Comparison of ENCODE assay signal across 1 cellular context in the genomic region with DNA sequence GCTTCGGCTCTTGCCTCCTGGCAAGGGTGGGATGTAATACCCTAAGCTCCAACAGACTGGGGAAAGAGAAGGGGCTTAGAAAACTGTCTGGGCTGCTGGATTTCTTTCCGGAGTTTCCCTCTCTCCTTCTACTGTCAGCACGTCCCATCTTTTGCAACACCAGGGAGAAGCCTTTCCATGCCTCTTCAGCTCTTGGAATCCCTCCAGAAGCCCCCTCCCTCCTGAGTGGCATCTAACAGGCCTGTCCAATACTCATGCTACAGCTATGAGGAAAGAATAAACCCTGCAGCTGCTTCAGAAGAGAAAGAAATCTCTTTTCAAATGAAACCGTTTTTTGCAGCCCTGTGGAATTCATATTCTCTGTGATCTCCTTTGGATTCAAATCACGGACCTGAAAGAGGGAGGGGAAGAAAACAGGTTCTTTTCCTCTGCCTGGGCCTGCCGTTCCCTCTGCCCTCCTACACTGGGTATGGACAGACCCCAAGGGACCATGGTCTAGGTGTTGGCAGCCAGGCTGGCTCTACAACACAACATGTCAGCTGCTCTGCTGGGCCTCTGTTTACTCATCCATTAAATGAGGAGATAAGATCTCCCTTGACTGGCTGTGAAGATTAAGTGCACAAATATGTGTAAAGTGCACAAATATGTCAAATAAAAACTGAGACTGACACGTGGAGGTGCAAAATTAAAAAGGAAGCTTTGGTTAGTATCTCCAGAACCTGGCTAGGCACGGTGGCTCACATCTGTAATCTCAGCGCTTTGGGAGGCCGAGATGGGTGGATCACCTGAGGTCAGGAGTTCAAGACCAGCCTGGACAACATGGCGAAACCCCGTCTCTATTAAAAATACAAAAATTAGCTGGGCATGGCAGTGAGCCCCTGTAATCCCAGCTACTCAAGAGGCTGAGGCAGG.
TF ChIP-seq lines count a peak whose summit lies in the region.

No MANE protein-coding gene starts in this region.

TF ChIP-seq in HepG2, 621 proteins besides CTCF, POLR2A, EP300 and RAD21 (continues in another document):
- TF ChIP-seq ZNF720 (CRISPR knock-in tag; IDR thresholded peaks at IDR 0.05): no peak
- peak; percentile 54; the same call in 1 of the 2 replicates for TF ChIP-seq FOSL2 (CRISPR knock-in tag; IDR thresholded peaks at IDR 0.05)
- peak; percentile 27; the same call in 1 of the 2 replicates for TF ChIP-seq BCL6 (CRISPR knock-in tag; IDR thresholded peaks at IDR 0.05)
- peak; percentile 53; the same call in 1 of the 2 replicates for TF ChIP-seq PITX1 (CRISPR knock-in tag; IDR thresholded peaks at IDR 0.05)
- TF ChIP-seq SOX13 (IDR thresholded peaks at IDR 0.05): no peak
- TF ChIP-seq SOX13 (CRISPR knock-in tag; conservative IDR thresholded peaks at IDR 0.05 in 1 of 2, IDR thresholded peaks at IDR 0.05 in 1 of 2): peak in 1 of 2 experiments; percentile 41; a peak in 1 of 4 replicates
- TF ChIP-seq ZNF75D (CRISPR knock-in tag; IDR thresholded peaks at IDR 0.05; ENCODE audit: borderline replicate concordance): no peak
- TF ChIP-seq, protein P1, sequence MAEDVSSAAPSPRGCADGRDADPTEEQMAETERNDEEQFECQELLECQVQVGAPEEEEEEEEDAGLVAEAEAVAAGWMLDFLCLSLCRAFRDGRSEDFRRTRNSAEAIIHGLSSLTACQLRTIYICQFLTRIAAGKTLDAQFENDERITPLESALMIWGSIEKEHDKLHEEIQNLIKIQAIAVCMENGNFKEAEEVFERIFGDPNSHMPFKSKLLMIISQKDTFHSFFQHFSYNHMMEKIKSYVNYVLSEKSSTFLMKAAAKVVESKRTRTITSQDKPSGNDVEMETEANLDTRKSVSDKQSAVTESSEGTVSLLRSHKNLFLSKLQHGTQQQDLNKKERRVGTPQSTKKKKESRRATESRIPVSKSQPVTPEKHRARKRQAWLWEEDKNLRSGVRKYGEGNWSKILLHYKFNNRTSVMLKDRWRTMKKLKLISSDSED (CRISPR knock-in tag; IDR thresholded peaks at IDR 0.05): no peak
- TF ChIP-seq TBX2 (CRISPR knock-in tag; IDR thresholded peaks at IDR 0.05; ENCODE audit: borderline replicate concordance): peak; percentile 58; the same call in 1 of the 2 replicates
- TF ChIP-seq, protein P2, sequence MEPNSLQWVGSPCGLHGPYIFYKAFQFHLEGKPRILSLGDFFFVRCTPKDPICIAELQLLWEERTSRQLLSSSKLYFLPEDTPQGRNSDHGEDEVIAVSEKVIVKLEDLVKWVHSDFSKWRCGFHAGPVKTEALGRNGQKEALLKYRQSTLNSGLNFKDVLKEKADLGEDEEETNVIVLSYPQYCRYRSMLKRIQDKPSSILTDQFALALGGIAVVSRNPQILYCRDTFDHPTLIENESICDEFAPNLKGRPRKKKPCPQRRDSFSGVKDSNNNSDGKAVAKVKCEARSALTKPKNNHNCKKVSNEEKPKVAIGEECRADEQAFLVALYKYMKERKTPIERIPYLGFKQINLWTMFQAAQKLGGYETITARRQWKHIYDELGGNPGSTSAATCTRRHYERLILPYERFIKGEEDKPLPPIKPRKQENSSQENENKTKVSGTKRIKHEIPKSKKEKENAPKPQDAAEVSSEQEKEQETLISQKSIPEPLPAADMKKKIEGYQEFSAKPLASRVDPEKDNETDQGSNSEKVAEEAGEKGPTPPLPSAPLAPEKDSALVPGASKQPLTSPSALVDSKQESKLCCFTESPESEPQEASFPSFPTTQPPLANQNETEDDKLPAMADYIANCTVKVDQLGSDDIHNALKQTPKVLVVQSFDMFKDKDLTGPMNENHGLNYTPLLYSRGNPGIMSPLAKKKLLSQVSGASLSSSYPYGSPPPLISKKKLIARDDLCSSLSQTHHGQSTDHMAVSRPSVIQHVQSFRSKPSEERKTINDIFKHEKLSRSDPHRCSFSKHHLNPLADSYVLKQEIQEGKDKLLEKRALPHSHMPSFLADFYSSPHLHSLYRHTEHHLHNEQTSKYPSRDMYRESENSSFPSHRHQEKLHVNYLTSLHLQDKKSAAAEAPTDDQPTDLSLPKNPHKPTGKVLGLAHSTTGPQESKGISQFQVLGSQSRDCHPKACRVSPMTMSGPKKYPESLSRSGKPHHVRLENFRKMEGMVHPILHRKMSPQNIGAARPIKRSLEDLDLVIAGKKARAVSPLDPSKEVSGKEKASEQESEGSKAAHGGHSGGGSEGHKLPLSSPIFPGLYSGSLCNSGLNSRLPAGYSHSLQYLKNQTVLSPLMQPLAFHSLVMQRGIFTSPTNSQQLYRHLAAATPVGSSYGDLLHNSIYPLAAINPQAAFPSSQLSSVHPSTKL (CRISPR knock-in tag; IDR thresholded peaks at IDR 0.05): peak; percentile 31; the same call in 1 of the 2 replicates
- TF ChIP-seq, protein P3, sequence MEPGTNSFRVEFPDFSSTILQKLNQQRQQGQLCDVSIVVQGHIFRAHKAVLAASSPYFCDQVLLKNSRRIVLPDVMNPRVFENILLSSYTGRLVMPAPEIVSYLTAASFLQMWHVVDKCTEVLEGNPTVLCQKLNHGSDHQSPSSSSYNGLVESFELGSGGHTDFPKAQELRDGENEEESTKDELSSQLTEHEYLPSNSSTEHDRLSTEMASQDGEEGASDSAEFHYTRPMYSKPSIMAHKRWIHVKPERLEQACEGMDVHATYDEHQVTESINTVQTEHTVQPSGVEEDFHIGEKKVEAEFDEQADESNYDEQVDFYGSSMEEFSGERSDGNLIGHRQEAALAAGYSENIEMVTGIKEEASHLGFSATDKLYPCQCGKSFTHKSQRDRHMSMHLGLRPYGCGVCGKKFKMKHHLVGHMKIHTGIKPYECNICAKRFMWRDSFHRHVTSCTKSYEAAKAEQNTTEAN (CRISPR knock-in tag; conservative IDR thresholded peaks at IDR 0.05): 0 out of 2 replicates have a peak, but pooled peaks have one; percentile 30
- TF ChIP-seq, protein P4, sequence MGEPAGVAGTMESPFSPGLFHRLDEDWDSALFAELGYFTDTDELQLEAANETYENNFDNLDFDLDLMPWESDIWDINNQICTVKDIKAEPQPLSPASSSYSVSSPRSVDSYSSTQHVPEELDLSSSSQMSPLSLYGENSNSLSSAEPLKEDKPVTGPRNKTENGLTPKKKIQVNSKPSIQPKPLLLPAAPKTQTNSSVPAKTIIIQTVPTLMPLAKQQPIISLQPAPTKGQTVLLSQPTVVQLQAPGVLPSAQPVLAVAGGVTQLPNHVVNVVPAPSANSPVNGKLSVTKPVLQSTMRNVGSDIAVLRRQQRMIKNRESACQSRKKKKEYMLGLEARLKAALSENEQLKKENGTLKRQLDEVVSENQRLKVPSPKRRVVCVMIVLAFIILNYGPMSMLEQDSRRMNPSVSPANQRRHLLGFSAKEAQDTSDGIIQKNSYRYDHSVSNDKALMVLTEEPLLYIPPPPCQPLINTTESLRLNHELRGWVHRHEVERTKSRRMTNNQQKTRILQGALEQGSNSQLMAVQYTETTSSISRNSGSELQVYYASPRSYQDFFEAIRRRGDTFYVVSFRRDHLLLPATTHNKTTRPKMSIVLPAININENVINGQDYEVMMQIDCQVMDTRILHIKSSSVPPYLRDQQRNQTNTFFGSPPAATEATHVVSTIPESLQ (CRISPR knock-in tag; conservative IDR thresholded peaks at IDR 0.05): no peak
- TF ChIP-seq SALL2 (CRISPR knock-in tag; IDR thresholded peaks at IDR 0.05): no peak
- TF ChIP-seq NCOA2 (CRISPR knock-in tag; IDR thresholded peaks at IDR 0.05): 0 out of 2 replicates have a peak, but pooled peaks have one; percentile 28
- TF ChIP-seq SOX6 (IDR thresholded peaks at IDR 0.05): no peak
- peak; percentile 35; the same call in 1 of the 2 replicates for TF ChIP-seq SOX6 (CRISPR knock-in tag; IDR thresholded peaks at IDR 0.05)
- no peak for TF ChIP-seq FOXA1 (IDR thresholded peaks at IDR 0.05)
- TF ChIP-seq FOXA1 (CRISPR knock-in tag; IDR thresholded peaks at IDR 0.05): peak; percentile 66; the same call in 1 of the 2 replicates
- no peak for TF ChIP-seq ZNF703 (CRISPR knock-in tag; IDR thresholded peaks at IDR 0.05; ENCODE audit: borderline replicate concordance)
- 0 out of 2 replicates have a peak, but pooled peaks have one; percentile 11 for TF ChIP-seq ZNF629 (CRISPR knock-in tag; conservative IDR thresholded peaks at IDR 0.05)
- TF ChIP-seq, protein P5, sequence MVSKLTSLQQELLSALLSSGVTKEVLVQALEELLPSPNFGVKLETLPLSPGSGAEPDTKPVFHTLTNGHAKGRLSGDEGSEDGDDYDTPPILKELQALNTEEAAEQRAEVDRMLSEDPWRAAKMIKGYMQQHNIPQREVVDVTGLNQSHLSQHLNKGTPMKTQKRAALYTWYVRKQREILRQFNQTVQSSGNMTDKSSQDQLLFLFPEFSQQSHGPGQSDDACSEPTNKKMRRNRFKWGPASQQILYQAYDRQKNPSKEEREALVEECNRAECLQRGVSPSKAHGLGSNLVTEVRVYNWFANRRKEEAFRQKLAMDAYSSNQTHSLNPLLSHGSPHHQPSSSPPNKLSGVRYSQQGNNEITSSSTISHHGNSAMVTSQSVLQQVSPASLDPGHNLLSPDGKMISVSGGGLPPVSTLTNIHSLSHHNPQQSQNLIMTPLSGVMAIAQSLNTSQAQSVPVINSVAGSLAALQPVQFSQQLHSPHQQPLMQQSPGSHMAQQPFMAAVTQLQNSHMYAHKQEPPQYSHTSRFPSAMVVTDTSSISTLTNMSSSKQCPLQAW (CRISPR knock-in tag; IDR thresholded peaks at IDR 0.05): no peak
- TF ChIP-seq ZNF562 (CRISPR knock-in tag; IDR thresholded peaks at IDR 0.05; ENCODE audit: borderline replicate concordance): no peak
- TF ChIP-seq SSRP1 (CRISPR knock-in tag; IDR thresholded peaks at IDR 0.05): no peak
- TF ChIP-seq FOXP1 (IDR thresholded peaks at IDR 0.05): no peak
- peak; percentile 37; the same call in 1 of the 2 replicates for TF ChIP-seq FOXP1 (CRISPR knock-in tag; IDR thresholded peaks at IDR 0.05)
- TF ChIP-seq ZNF44 (CRISPR knock-in tag; IDR thresholded peaks at IDR 0.05): no peak
- TF ChIP-seq, protein P6, sequence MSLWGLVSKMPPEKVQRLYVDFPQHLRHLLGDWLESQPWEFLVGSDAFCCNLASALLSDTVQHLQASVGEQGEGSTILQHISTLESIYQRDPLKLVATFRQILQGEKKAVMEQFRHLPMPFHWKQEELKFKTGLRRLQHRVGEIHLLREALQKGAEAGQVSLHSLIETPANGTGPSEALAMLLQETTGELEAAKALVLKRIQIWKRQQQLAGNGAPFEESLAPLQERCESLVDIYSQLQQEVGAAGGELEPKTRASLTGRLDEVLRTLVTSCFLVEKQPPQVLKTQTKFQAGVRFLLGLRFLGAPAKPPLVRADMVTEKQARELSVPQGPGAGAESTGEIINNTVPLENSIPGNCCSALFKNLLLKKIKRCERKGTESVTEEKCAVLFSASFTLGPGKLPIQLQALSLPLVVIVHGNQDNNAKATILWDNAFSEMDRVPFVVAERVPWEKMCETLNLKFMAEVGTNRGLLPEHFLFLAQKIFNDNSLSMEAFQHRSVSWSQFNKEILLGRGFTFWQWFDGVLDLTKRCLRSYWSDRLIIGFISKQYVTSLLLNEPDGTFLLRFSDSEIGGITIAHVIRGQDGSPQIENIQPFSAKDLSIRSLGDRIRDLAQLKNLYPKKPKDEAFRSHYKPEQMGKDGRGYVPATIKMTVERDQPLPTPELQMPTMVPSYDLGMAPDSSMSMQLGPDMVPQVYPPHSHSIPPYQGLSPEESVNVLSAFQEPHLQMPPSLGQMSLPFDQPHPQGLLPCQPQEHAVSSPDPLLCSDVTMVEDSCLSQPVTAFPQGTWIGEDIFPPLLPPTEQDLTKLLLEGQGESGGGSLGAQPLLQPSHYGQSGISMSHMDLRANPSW (CRISPR knock-in tag; IDR thresholded peaks at IDR 0.05; ENCODE audit: borderline replicate concordance): no peak
- TF ChIP-seq, protein P7, sequence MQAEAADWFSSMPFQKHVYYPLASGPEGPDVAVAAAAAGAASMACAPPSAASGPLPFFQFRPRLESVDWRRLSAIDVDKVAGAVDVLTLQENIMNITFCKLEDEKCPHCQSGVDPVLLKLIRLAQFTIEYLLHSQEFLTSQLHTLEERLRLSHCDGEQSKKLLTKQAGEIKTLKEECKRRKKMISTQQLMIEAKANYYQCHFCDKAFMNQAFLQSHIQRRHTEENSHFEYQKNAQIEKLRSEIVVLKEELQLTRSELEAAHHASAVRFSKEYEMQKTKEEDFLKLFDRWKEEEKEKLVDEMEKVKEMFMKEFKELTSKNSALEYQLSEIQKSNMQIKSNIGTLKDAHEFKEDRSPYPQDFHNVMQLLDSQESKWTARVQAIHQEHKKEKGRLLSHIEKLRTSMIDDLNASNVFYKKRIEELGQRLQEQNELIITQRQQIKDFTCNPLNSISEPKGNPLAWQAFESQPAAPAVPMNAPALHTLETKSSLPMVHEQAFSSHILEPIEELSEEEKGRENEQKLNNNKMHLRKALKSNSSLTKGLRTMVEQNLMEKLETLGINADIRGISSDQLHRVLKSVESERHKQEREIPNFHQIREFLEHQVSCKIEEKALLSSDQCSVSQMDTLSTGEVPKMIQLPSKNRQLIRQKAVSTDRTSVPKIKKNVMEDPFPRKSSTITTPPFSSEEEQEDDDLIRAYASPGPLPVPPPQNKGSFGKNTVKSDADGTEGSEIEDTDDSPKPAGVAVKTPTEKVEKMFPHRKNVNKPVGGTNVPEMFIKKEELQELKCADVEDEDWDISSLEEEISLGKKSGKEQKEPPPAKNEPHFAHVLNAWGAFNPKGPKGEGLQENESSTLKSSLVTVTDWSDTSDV (CRISPR knock-in tag; IDR thresholded peaks at IDR 0.05): no peak
- no peak for TF ChIP-seq KDM4B (CRISPR knock-in tag; IDR thresholded peaks at IDR 0.05)
- TF ChIP-seq FOXA3 (CRISPR knock-in tag; IDR thresholded peaks at IDR 0.05): peak; percentile 64
- no peak for TF ChIP-seq PHF8 (CRISPR knock-in tag; IDR thresholded peaks at IDR 0.05)
- TF ChIP-seq, protein P8, sequence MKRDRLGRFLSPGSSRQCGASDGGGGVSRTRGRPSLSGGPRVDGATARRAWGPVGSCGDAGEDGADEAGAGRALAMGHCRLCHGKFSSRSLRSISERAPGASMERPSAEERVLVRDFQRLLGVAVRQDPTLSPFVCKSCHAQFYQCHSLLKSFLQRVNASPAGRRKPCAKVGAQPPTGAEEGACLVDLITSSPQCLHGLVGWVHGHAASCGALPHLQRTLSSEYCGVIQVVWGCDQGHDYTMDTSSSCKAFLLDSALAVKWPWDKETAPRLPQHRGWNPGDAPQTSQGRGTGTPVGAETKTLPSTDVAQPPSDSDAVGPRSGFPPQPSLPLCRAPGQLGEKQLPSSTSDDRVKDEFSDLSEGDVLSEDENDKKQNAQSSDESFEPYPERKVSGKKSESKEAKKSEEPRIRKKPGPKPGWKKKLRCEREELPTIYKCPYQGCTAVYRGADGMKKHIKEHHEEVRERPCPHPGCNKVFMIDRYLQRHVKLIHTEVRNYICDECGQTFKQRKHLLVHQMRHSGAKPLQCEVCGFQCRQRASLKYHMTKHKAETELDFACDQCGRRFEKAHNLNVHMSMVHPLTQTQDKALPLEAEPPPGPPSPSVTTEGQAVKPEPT (CRISPR knock-in tag; IDR thresholded peaks at IDR 0.05; ENCODE audit: low read depth): no peak
- no peak for TF ChIP-seq ZNF17 (CRISPR knock-in tag; IDR thresholded peaks at IDR 0.05)
- no peak for TF ChIP-seq KAT7 (CRISPR knock-in tag; IDR thresholded peaks at IDR 0.05; ENCODE audit: borderline replicate concordance)
- TF ChIP-seq ISL2 (CRISPR knock-in tag; IDR thresholded peaks at IDR 0.05): peak; percentile 65
- no peak for TF ChIP-seq DMAP1 (CRISPR knock-in tag; IDR thresholded peaks at IDR 0.05)
